ENCODE assay signal across 1 cellular context in the genomic region with DNA sequence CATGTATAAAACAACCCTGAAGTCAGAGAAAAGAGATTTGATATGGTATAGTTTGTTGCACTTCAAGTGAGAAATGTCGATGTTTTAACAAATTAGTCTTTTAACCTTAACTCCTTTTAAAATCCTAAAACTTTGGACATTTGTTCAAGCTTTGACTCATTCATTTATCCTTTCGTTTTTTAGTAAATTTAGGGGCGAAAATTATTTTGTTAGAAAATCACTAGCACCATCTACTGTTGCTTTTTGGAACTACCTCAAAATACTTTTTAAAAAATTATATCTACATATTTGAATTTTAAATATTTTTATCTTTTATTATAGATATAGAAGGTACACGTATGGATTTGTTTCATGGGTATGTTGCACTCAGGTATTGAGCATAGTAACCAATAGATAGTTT.
TF ChIP-seq lines count a peak whose summit lies in the region.

No MANE protein-coding gene starts in this region.

TF ChIP-seq in K562, 482 proteins besides CTCF, POLR2A, EP300 and RAD21 (continued from another document):
- TF ChIP-seq, protein P1, sequence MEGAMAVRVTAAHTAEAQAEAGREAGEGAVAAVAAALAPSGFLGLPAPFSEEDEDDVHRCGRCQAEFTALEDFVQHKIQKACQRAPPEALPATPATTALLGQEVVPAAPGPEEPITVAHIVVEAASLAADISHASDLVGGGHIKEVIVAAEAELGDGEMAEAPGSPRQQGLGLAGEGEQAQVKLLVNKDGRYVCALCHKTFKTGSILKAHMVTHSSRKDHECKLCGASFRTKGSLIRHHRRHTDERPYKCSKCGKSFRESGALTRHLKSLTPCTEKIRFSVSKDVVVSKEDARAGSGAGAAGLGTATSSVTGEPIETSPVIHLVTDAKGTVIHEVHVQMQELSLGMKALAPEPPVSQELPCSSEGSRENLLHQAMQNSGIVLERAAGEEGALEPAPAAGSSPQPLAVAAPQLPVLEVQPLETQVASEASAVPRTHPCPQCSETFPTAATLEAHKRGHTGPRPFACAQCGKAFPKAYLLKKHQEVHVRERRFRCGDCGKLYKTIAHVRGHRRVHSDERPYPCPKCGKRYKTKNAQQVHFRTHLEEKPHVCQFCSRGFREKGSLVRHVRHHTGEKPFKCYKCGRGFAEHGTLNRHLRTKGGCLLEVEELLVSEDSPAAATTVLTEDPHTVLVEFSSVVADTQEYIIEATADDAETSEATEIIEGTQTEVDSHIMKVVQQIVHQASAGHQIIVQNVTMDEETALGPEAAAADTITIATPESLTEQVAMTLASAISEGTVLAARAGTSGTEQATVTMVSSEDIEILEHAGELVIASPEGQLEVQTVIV (CRISPR knock-in tag; IDR thresholded peaks at IDR 0.05; ENCODE audit: borderline replicate concordance), result no peak
- TF ChIP-seq, protein P2, sequence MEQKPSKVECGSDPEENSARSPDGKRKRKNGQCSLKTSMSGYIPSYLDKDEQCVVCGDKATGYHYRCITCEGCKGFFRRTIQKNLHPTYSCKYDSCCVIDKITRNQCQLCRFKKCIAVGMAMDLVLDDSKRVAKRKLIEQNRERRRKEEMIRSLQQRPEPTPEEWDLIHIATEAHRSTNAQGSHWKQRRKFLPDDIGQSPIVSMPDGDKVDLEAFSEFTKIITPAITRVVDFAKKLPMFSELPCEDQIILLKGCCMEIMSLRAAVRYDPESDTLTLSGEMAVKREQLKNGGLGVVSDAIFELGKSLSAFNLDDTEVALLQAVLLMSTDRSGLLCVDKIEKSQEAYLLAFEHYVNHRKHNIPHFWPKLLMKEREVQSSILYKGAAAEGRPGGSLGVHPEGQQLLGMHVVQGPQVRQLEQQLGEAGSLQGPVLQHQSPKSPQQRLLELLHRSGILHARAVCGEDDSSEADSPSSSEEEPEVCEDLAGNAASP (IDR thresholded peaks at IDR 0.05), result no peak
- TF ChIP-seq, protein P3, sequence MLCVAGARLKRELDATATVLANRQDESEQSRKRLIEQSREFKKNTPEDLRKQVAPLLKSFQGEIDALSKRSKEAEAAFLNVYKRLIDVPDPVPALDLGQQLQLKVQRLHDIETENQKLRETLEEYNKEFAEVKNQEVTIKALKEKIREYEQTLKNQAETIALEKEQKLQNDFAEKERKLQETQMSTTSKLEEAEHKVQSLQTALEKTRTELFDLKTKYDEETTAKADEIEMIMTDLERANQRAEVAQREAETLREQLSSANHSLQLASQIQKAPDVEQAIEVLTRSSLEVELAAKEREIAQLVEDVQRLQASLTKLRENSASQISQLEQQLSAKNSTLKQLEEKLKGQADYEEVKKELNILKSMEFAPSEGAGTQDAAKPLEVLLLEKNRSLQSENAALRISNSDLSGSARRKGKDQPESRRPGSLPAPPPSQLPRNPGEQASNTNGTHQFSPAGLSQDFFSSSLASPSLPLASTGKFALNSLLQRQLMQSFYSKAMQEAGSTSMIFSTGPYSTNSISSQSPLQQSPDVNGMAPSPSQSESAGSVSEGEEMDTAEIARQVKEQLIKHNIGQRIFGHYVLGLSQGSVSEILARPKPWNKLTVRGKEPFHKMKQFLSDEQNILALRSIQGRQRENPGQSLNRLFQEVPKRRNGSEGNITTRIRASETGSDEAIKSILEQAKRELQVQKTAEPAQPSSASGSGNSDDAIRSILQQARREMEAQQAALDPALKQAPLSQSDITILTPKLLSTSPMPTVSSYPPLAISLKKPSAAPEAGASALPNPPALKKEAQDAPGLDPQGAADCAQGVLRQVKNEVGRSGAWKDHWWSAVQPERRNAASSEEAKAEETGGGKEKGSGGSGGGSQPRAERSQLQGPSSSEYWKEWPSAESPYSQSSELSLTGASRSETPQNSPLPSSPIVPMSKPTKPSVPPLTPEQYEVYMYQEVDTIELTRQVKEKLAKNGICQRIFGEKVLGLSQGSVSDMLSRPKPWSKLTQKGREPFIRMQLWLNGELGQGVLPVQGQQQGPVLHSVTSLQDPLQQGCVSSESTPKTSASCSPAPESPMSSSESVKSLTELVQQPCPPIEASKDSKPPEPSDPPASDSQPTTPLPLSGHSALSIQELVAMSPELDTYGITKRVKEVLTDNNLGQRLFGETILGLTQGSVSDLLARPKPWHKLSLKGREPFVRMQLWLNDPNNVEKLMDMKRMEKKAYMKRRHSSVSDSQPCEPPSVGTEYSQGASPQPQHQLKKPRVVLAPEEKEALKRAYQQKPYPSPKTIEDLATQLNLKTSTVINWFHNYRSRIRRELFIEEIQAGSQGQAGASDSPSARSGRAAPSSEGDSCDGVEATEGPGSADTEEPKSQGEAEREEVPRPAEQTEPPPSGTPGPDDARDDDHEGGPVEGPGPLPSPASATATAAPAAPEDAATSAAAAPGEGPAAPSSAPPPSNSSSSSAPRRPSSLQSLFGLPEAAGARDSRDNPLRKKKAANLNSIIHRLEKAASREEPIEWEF (CRISPR knock-in tag; IDR thresholded peaks at IDR 0.05), result no peak
- no peak for TF ChIP-seq RHOXF2B (CRISPR knock-in tag; conservative IDR thresholded peaks at IDR 0.05)
- no peak for TF ChIP-seq KAT8 (IDR thresholded peaks at IDR 0.05; ENCODE audit: low read depth)
- no peak for TF ChIP-seq MAFK (IDR thresholded peaks at IDR 0.05; ENCODE audit: low read length)
- TF ChIP-seq CC2D1A (IDR thresholded peaks at IDR 0.05), result no peak
- TF ChIP-seq, protein P4, sequence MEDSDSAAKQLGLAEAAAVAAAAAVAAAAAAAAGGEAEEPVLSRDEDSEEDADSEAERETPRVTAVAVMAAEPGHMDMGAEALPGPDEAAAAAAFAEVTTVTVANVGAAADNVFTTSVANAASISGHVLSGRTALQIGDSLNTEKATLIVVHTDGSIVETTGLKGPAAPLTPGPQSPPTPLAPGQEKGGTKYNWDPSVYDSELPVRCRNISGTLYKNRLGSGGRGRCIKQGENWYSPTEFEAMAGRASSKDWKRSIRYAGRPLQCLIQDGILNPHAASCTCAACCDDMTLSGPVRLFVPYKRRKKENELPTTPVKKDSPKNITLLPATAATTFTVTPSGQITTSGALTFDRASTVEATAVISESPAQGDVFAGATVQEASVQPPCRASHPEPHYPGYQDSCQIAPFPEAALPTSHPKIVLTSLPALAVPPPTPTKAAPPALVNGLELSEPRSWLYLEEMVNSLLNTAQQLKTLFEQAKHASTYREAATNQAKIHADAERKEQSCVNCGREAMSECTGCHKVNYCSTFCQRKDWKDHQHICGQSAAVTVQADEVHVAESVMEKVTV (CRISPR knock-in tag; IDR thresholded peaks at IDR 0.05), result no peak
